Comparison of ENCODE assay signal across 9 cellular contexts in genomic region chr6:111837641-111838500, GRCh38. TPM values are rescaled to one million over a fixed set of nuclear protein-coding genes. Genes with fewer than 3 reads are reported as not detected.
DNase-seq lines count a peak whose midpoint lies in the region; ATAC-seq, FAIRE-seq and TF ChIP-seq lines count a peak whose summit lies in the region.
"Had no signal": no experiment of that assay in that cellular context is flagged by ENCODE, and none has a peak within 500 bp of the region (broad histone marks: within the 10 kb centered on the region; RNA-seq: fewer than 3 reads in every experiment).

No MANE protein-coding gene starts in this region.

- TF ChIP-seq RAD21 in K562 (CRISPR knock-in tag; conservative IDR thresholded peaks at IDR 0.05 in 1 of 2, IDR thresholded peaks at IDR 0.05 in 1 of 2), result no peak

- peaks cover 6 to 20% of the 10 kb centered on the region in 2 experiments; a peak in 4 of 5 replicates for H3K4me1 ChIP-seq in K562 (replicated peaks in 1 of 2; ENCODE audit: control insufficient read depth in 2 of 2, insufficient read depth in 2 of 2, low read length in 2 of 2)
- H3K4me1 ChIP-seq in vagina, result peaks cover 46% of the 10 kb centered on the region

- POLR2A ChIA-PET in K562 (lab: Yijun Ruan, JAX), result interaction anchor here (1.3 kb wide), 1 partner anchor 38 kb away, joined by 3 read pairs; no protein-coding TSS in a partner anchor

- 0 out of 4 replicates have a peak overlapping the region, but pooled peaks of 1 of the 2 experiments have one; percentile 5 for H3K9ac ChIP-seq in K562 (ENCODE audit: insufficient read depth in 1 of 2, low read depth in 2 of 2, low read length in 2 of 2)

- no peaks in the 10 kb centered on the region for H3K9me1 ChIP-seq in K562 (ENCODE audit: control insufficient read depth, insufficient read depth, low read length)

- H3K27ac ChIP-seq in K562 (ENCODE audit: extremely low read depth, low read depth, low read length) (no peak overlapping the region), vagina (no peak overlapping the region)

- H3K27me3 ChIP-seq in K562 (ENCODE audit: control insufficient read depth in 2 of 2, insufficient read depth in 2 of 2, low read length in 2 of 2) (0 out of 5 replicates have a peak, but pooled peaks cover 0 to 4% of the 10 kb centered on the region in 2 experiments), vagina (no peaks in the 10 kb centered on the region)

- H3K4me1 Mint-ChIP-seq in CD14-positive monocyte, result peaks cover 9% of the 10 kb centered on the region

- no peaks in the 10 kb centered on the region for H3K79me2 ChIP-seq in K562 (ENCODE audit: control insufficient read depth, insufficient read depth, low read length)

- BruUV-seq in K562 (replicated peaks; lab: Mats Ljungman, UMichigan), result no TSS peak

- TF ChIP-seq CTCF in CD14-positive monocyte (IDR thresholded peaks at IDR 0.05) (no peak), K562 (IDR thresholded peaks at IDR 0.05 in 2 of 3, conservative IDR thresholded peaks at IDR 0.05 in 1 of 3; ENCODE audit: insufficient read depth in 2 of 3, low read depth in 1 of 3, low read length in 3 of 3) (no peak), vagina (IDR thresholded peaks at IDR 0.05) (no peak)

- DNase-seq in CD14-positive monocyte (ENCODE audit: low spot score) (no peak), K562 (ENCODE audit: extremely low read depth in 1 of 4, low spot score in 3 of 4) (no peak), NCI-H524 treated with DMSO at 0.1 percent for 48 hours (lab: John Stamatoyannopoulos, UW) (no peak), NCI-H526 treated with DMSO at 0.1 percent for 48 hours (lab: John Stamatoyannopoulos, UW) (no peak), vagina (ENCODE audit: extremely low spot score in 2 of 2) (no peak)
- DNase-seq: NCI-H1048 had no signal

- H3K27ac Mint-ChIP-seq in CD14-positive monocyte, result peak overlapping the region in 5 of 7 donors; percentile 16 to 84 (median 21)

- no peaks in the 10 kb centered on the region for H4K20me1 ChIP-seq in K562 (replicated peaks; ENCODE audit: control insufficient read depth, insufficient read depth, low read length)

- in situ Hi-C loops in K562 (cut with MboI), result no loop called here

- intact Hi-C loops in CD14-positive monocyte (cut with micrococcal nuclease) (no loop called here), K562 (cut with micrococcal nuclease) (no loop called here), vagina (cut with DNase I) (no loop called here)

- TF ChIP-seq POLR2A in K562 (conservative IDR thresholded peaks at IDR 0.05) (no peak), vagina (IDR thresholded peaks at IDR 0.05) (no peak)

- no peak overlapping the region for H3K4me3 Mint-ChIP-seq in CD14-positive monocyte

- WGBS in K562 (ENCODE audit: insufficient coverage, low coverage, missing lambda C conversion rate), result 19% methylated on average over 8 of the region's 8 CpGs

- TF ChIP-seq EP300 in K562 (IDR thresholded peaks at IDR 0.05; ENCODE audit: low read length), result no peak

- no peaks in the 10 kb centered on the region for H3K36me3 ChIP-seq in K562 (ENCODE audit: control insufficient read depth, insufficient read depth, low read length)
- H3K36me3 ChIP-seq in vagina, result no peaks in the 10 kb centered on the region

- no peak overlapping the region for H3K4me3 ChIP-seq in K562
- no peak overlapping the region for H3K4me3 ChIP-seq in vagina

- peak overlapping the region; percentile 12; the same call in 1 of the 2 replicates for H3K4me2 ChIP-seq in K562 (ENCODE audit: insufficient read depth, low read length)

- ATAC-seq in GM21360 (IDR thresholded peaks at IDR 0.05; ENCODE audit: unreplicated experiment), result peak; percentile 76
- peak; percentile 64 for ATAC-seq in HG03457 (IDR thresholded peaks at IDR 0.05; ENCODE audit: unreplicated experiment)
- no peak; the same call in 2 of the 3 replicates for ATAC-seq in K562
- ATAC-seq in SK-N-SH treated with all-trans-retinoic acid at 6 μM for 48 hours, result no peak

- peaks cover 37 to 54% of the 10 kb centered on the region in 2 donors for H3K36me3 Mint-ChIP-seq in CD14-positive monocyte

- H3K9me3 Mint-ChIP-seq in CD14-positive monocyte, result peaks cover 0 to 2% (median 0%) of the 10 kb centered on the region in 7 donors

- peaks cover 0 to 2% (median 2%) of the 10 kb centered on the region in 3 donors for H3K27me3 Mint-ChIP-seq in CD14-positive monocyte (ENCODE audit: low read depth in 3 of 3)

- CTCF ChIA-PET in K562 (lab: Yijun Ruan, JAX; ENCODE audit: low intra/inter-chr PET ratio), result no interaction called here

- no peak for FAIRE-seq in K562 (lab: Jason Lieb, UNC)

- H2AFZ ChIP-seq in K562 (ENCODE audit: low read depth, low read length), result 0 out of 2 replicates have a peak overlapping the region, but pooled peaks have one; percentile 16

- no peaks in the 10 kb centered on the region for H3K9me3 ChIP-seq in K562 (replicated peaks; ENCODE audit: control insufficient read depth, insufficient read depth, low read depth, low read length)
- H3K9me3 ChIP-seq in vagina, result no peaks in the 10 kb centered on the region

TF ChIP-seq in K562, 482 proteins besides CTCF, POLR2A, EP300 and RAD21 (continues in another document):
- TF ChIP-seq ZNF175 (CRISPR knock-in tag; IDR thresholded peaks at IDR 0.05; ENCODE audit: low read depth), result no peak
- no peak for TF ChIP-seq CBX8 (IDR thresholded peaks at IDR 0.05; ENCODE audit: borderline replicate concordance, extremely low read depth, low read depth, low read length, poor library complexity, severe bottlenecking)
- TF ChIP-seq ATF7 (IDR thresholded peaks at IDR 0.05), result no peak
- no peak for TF ChIP-seq SRF (CRISPR knock-in tag; IDR thresholded peaks at IDR 0.05)
- no peak for TF ChIP-seq RBM34 (IDR thresholded peaks at IDR 0.05; ENCODE audit: borderline replicate concordance, insufficient read depth, low read length)
- TF ChIP-seq POLR3A (IDR thresholded peaks at IDR 0.05; ENCODE audit: borderline replicate concordance, extremely low read depth, insufficient read depth, insufficient read length), result no peak
- no peak for TF ChIP-seq TRIM24 (IDR thresholded peaks at IDR 0.05)
- TF ChIP-seq HMG20B (CRISPR knock-in tag; IDR thresholded peaks at IDR 0.05), result no peak
- TF ChIP-seq FUS (optimal IDR thresholded peaks at IDR 0.05; ENCODE audit: low read depth, low read length), result no peak
- TF ChIP-seq RBM17 (IDR thresholded peaks at IDR 0.05; ENCODE audit: borderline replicate concordance, low read depth, low read length), result no peak

TF ChIP-seq in SK-N-SH treated with all-trans-retinoic acid at 6 μM for 48 hours, 23 proteins besides CTCF, POLR2A, EP300 and RAD21 (continues in another document):
- TF ChIP-seq PATZ1 (CRISPR knock-in tag; IDR thresholded peaks at IDR 0.05; ENCODE audit: borderline replicate concordance) (no peak), ZFP30 (CRISPR knock-in tag; IDR thresholded peaks at IDR 0.05) (no peak)
- TF ChIP-seq, protein P1, sequence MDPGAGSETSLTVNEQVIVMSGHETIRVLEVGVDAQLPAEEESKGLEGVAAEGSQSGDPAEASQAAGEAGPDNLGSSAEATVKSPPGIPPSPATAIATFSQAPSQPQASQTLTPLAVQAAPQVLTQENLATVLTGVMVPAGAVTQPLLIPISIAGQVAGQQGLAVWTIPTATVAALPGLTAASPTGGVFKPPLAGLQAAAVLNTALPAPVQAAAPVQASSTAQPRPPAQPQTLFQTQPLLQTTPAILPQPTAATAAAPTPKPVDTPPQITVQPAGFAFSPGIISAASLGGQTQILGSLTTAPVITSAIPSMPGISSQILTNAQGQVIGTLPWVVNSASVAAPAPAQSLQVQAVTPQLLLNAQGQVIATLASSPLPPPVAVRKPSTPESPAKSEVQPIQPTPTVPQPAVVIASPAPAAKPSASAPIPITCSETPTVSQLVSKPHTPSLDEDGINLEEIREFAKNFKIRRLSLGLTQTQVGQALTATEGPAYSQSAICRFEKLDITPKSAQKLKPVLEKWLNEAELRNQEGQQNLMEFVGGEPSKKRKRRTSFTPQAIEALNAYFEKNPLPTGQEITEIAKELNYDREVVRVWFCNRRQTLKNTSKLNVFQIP (CRISPR knock-in tag; IDR thresholded peaks at IDR 0.05; ENCODE audit: borderline replicate concordance, low read depth), result no peak

RNA-seq across cellular contexts. Expression of gene FYN, which starts 35.4 kb away (rescaled TPM):
- polyA plus RNA-seq in CD14-positive monocyte (100 to 1,000 TPM in 1 of 2 donors, 10 to 100 TPM in 1; 88.4 to 114 TPM), K562 (2011; rRNA removed) (5.0 and 11.4 TPM in 2 replicates), K562 (2014; fragmentation: Illumina TruSeq; extraction: Trizol) (16.3 and 22.1 TPM in 2 replicates), K562 (2014; fragmentation: Nextera tagmentation; extraction: Ambion mirVana) (1 to 10 TPM; 2.9 to 5.0 TPM), K562 (2014; rRNA removed) (7.1 and 19.3 TPM in 2 replicates)
- 20.4 and 46.1 TPM in 2 replicates for total RNA-seq in K562 (2011; cell fraction: chromatin; rRNA removed; ENCODE audit: low replicate concordance)
- 7.3 and 8.3 TPM in 2 replicates for total RNA-seq in K562 (2011; cell fraction: nucleolus; rRNA removed)
- total RNA-seq in K562 (2011; cell fraction: nucleoplasm; rRNA removed), result 14.1 and 17.6 TPM in 2 replicates
- total RNA-seq in K562 (2014; rRNA removed) (14.6 and 17.5 TPM in 2 replicates), K562 (2014; rRNA removed; fragmentation: Illumina TruSeq; extraction: Trizol) (10.1 and 10.3 TPM in 2 replicates), K562 (2015; rRNA removed; fragmentation: Illumina TruSeq; extraction: Trizol) (6.8 and 6.9 TPM in 2 replicates), K562 (2021) (15.7 and 19.0 TPM in 2 replicates), vagina (130 TPM)
- polyA plus RNA-seq in K562 (2011; cell fraction: cytosol; rRNA removed), result 5.9 and 12.4 TPM in 2 replicates
- polyA plus RNA-seq in K562 (2011; cell fraction: nucleus; rRNA removed), result 12.5 and 27.3 TPM in 2 replicates
- 10.0 and 31.4 TPM in 2 replicates for polyA plus RNA-seq in K562 (2012)
- polyA minus RNA-seq in K562 (2011; rRNA and poly(A)+ RNA removed), result 12.6 and 20.7 TPM in 2 replicates
- 14.2 and 18.1 TPM in 2 replicates for polyA minus RNA-seq in K562 (2011; cell fraction: cytosol; rRNA and poly(A)+ RNA removed)
- polyA minus RNA-seq in K562 (2011; cell fraction: nucleus; rRNA and poly(A)+ RNA removed), result 13.3 and 14.9 TPM in 2 replicates

Comparison
In these comparisons a context has a peak if more than half of its experiments do, and no peak if none do; other contexts are left out.
1. ATAC-seq: peak in GM21360 (single experiment) and HG03457 (single experiment); none in K562 (single experiment) and SK-N-SH treated with all-trans-retinoic acid at 6 μM for 48 hours (single experiment).